In genomic region chr1:243471754-243472725, GRCh38 we compare ENCODE assay signal across 9 cellular contexts.
DNase-seq lines count a peak whose midpoint lies in the region; ATAC-seq and TF ChIP-seq lines count a peak whose summit lies in the region.
"Had no signal": no experiment of that assay in that cellular context is flagged by ENCODE, and none has a peak within 500 bp of the region (broad histone marks: within the 10 kb centered on the region; RNA-seq: fewer than 3 reads in every experiment).

No MANE protein-coding gene starts in this region.

- H3K9me3 ChIP-seq in OCI-LY3 (ENCODE audit: insufficient read depth, low read length) = no peaks in the 10 kb centered on the region
- H3K9me3 ChIP-seq in neural progenitor cell (ENCODE audit: low read depth) = no peaks in the 10 kb centered on the region
- H3K9me3 ChIP-seq in Peyer's patch = no peaks in the 10 kb centered on the region

- DNase-seq in neural progenitor cell (ENCODE audit: low spot score) (no peak), SW480 (ENCODE audit: low spot score) (no peak), NK-92 (lab: John Stamatoyannopoulos, UW; ENCODE audit: unreplicated experiment) (no peak), Peyer's patch (no peak)
- DNase-seq in stimulated activated CD4-positive, alpha-beta T cell treated with anti-CD3 and anti-CD28 coated beads, Interleukin-15, amount 100 ng/mL, for 24 hours = no peak
- DNase-seq: activated T-cell treated with anti-CD3 and anti-CD28 coated beads for 4 hours had no signal

- H3K27me3 ChIP-seq in OCI-LY3 (ENCODE audit: low read depth, low read length) (no peaks in the 10 kb centered on the region), neural progenitor cell (no peaks in the 10 kb centered on the region), Peyer's patch (no peaks in the 10 kb centered on the region)

- H3K27ac ChIP-seq in OCI-LY3 (ENCODE audit: low read length) (no peak overlapping the region), neural progenitor cell (no peak overlapping the region), Peyer's patch (no peak overlapping the region)

- H3K27ac Mint-ChIP-seq in neural progenitor cell = peak overlapping the region; percentile 16

- H2AFZ ChIP-seq in OCI-LY3 (ENCODE audit: low read depth, low read length) = no peak overlapping the region
- H2AFZ ChIP-seq in neural progenitor cell (replicated peaks) = no peak overlapping the region

- no peaks in the 10 kb centered on the region for H3K9me3 Mint-ChIP-seq in neural progenitor cell

- H3K9ac ChIP-seq in OCI-LY3 (ENCODE audit: low read length) (no peak overlapping the region), neural progenitor cell (no peak overlapping the region)

- H3K4me3 ChIP-seq in OCI-LY3 (ENCODE audit: low read length) (no peak overlapping the region), neural progenitor cell (no peak overlapping the region), Peyer's patch (no peak overlapping the region)

- peaks cover 71% of the 10 kb centered on the region for H3K4me1 Mint-ChIP-seq in neural progenitor cell

- H3K79me2 ChIP-seq in OCI-LY3 (ENCODE audit: low read length) (no peaks in the 10 kb centered on the region), neural progenitor cell (ENCODE audit: low read depth) (no peaks in the 10 kb centered on the region)

- H4K20me1 ChIP-seq in OCI-LY3 (ENCODE audit: insufficient read depth, low read length) (no peaks in the 10 kb centered on the region), neural progenitor cell (ENCODE audit: low read depth) (no peaks in the 10 kb centered on the region)

- no peaks in the 10 kb centered on the region for H3K36me3 ChIP-seq in OCI-LY3 (replicated peaks; ENCODE audit: low read depth, low read length)
- H3K36me3 ChIP-seq in neural progenitor cell = no peaks in the 10 kb centered on the region
- no peaks in the 10 kb centered on the region for H3K36me3 ChIP-seq in Peyer's patch

- H3K4me2 ChIP-seq in OCI-LY3 (ENCODE audit: low read length) (peak overlapping the region; percentile 36), neural progenitor cell (peak overlapping the region; percentile 66)

- peak overlapping the region; percentile 5 for H3K4me3 Mint-ChIP-seq in neural progenitor cell

- H3K36me3 Mint-ChIP-seq in neural progenitor cell = peaks cover 2% of the 10 kb centered on the region

- peaks cover 2% of the 10 kb centered on the region for H3K27me3 Mint-ChIP-seq in neural progenitor cell (ENCODE audit: insufficient read depth, low read depth)

- H3F3A ChIP-seq in neural progenitor cell (ENCODE audit: low read depth) = peaks cover 49% of the 10 kb centered on the region

- TF ChIP-seq CTCF in OCI-LY3 (IDR thresholded peaks at IDR 0.05; ENCODE audit: low read depth, low read length) (no peak), neural progenitor cell (IDR thresholded peaks at IDR 0.05) (no peak), Peyer's patch (IDR thresholded peaks at IDR 0.05) (no peak)

- no peak for TF ChIP-seq POLR2A in Peyer's patch (IDR thresholded peaks at IDR 0.05)

- H3K4me1 ChIP-seq in OCI-LY3 (ENCODE audit: low read length) (peaks cover 28% of the 10 kb centered on the region), neural progenitor cell (peaks cover 73% of the 10 kb centered on the region), Peyer's patch (no peaks in the 10 kb centered on the region)

- ATAC-seq in GM19043 (IDR thresholded peaks at IDR 0.05; ENCODE audit: low read depth, unreplicated experiment) (peak; percentile 75), HG02884 (IDR thresholded peaks at IDR 0.05; ENCODE audit: unreplicated experiment) (peak; percentile 77)
